Comparison of ENCODE assay signal across 12 cellular contexts in genomic region chr3:195862318-195862717, GRCh38. TPM values are rescaled to one million over a fixed set of nuclear protein-coding genes. Genes with fewer than 3 reads are reported as not detected.
DNase-seq lines count a peak whose midpoint lies in the region; ATAC-seq, FAIRE-seq and TF ChIP-seq lines count a peak whose summit lies in the region.
"Not testable (repeated sequence)": the region's sequence is repeated elsewhere in the genome, so short reads cannot be mapped to it uniquely, and the experiment has no call there.
"Had no signal": no experiment of that assay in that cellular context is flagged by ENCODE, and none has a peak within 500 bp of the region (broad histone marks: within the 10 kb centered on the region; RNA-seq: fewer than 3 reads in every experiment).

No MANE protein-coding gene starts in this region.

- WGBS in psoas muscle, 3 donors, result 41 to 85% (median 48%) methylated on average over 12 of the region's 12 CpGs

- DNase-seq in CD8-positive, alpha-beta memory T cell, result peak in 1 of 5 donors; percentile 16
- DNase-seq in PC-3; T-helper 17 cell; ascending aorta (ENCODE audit: low spot score in 2 of 2): not testable (repeated sequence)
- DNase-seq in kidney (peak; percentile 48), psoas muscle (peak in 1 of 2 donors; percentile 52)

- not testable (repeated sequence) for H3K4me3 Mint-ChIP-seq in CD8-positive, alpha-beta memory T cell; T-helper 17 cell

- not testable (repeated sequence) for H3K79me2 ChIP-seq in PC-3 (ENCODE audit: low read length)

- not testable (repeated sequence) for TF ChIP-seq CTCF in PC-3 (conservative IDR thresholded peaks at IDR 0.05; ENCODE audit: low read depth, low read length); ascending aorta (IDR thresholded peaks at IDR 0.05); kidney (IDR thresholded peaks at IDR 0.05; ENCODE audit: borderline replicate concordance, extremely low read depth, insufficient read depth); psoas muscle (IDR thresholded peaks at IDR 0.05)

- H3K36me3 ChIP-seq in CD8-positive, alpha-beta memory T cell (ENCODE audit: insufficient read depth, low read length); PC-3 (ENCODE audit: low read depth, low read length); kidney (ENCODE audit: control insufficient read depth in 1 of 2, insufficient read depth in 2 of 2, low read length in 2 of 2): not testable (repeated sequence)
- H3K36me3 ChIP-seq in ascending aorta, result peaks cover 12 to 20% of the 10 kb centered on the region in 2 donors
- H3K36me3 ChIP-seq in psoas muscle (ENCODE audit: insufficient read depth in 1 of 2, low read depth in 1 of 2), result peaks cover 3 to 18% of the 10 kb centered on the region in 2 donors
- H3K36me3 ChIP-seq in skeletal muscle tissue (ENCODE audit: control insufficient read depth in 3 of 3, insufficient read depth in 3 of 3, low read length in 3 of 3), result peaks cover 11 to 13% (median 12%) of the 10 kb centered on the region in 3 donors

- POLR2A ChIA-PET in CD8-positive, alpha-beta memory T cell (lab: Charles Lee); PC-3 (lab: Charles Lee; ENCODE audit: unreplicated experiment): not testable (repeated sequence)

- ATAC-seq in PC-3, T-helper 17 cell: not testable (repeated sequence)
- peak in 1 of 4 donors; percentile 6 for ATAC-seq in psoas muscle

- peaks cover 0 to 22% (median 5%) of the 10 kb centered on the region in 3 donors for H3K36me3 Mint-ChIP-seq in CD8-positive, alpha-beta memory T cell
- not testable (repeated sequence) for H3K36me3 Mint-ChIP-seq in T-helper 17 cell (ENCODE audit: low read depth)

- H4K20me1 ChIP-seq in PC-3 (ENCODE audit: low read length), result not testable (repeated sequence)

- FAIRE-seq in kidney (lab: Jason Lieb, UNC), result not testable (repeated sequence)

- H3K9me2 ChIP-seq in PC-3 (replicated peaks; ENCODE audit: low read length), result not testable (repeated sequence)

- CTCF ChIA-PET in CD8-positive, alpha-beta memory T cell (lab: Charles Lee), result interaction anchor here (0.6 to 7.1 kb wide), 7 partner anchors 10 to 1006 kb away, joined by 3 to 68 read pairs (median 4); no protein-coding TSS in a partner anchor
- CTCF ChIA-PET in PC-3 (lab: Charles Lee), result interaction anchor here (0.6 to 2.1 kb wide), 4 partner anchors 12 to 53 kb away, joined by 3 to 42 read pairs (median 8); no protein-coding TSS in a partner anchor

- peak overlapping the region in 5 of 8 donors; percentile 47 to 79 (median 57) for H3K27ac Mint-ChIP-seq in CD8-positive, alpha-beta memory T cell
- H3K27ac Mint-ChIP-seq in T-helper 17 cell, result peak overlapping the region; percentile 32

- not testable (repeated sequence) for H3F3A ChIP-seq in PC-3 (ENCODE audit: low read length, unreplicated experiment)

- H3K4me1 ChIP-seq in CD8-positive, alpha-beta memory T cell (ENCODE audit: insufficient read depth, low read length); ascending aorta; kidney (ENCODE audit: control insufficient read depth in 1 of 2, insufficient read depth in 1 of 2, low read depth in 1 of 2, low read length in 2 of 2): not testable (repeated sequence)
- peaks cover 14% of the 10 kb centered on the region for H3K4me1 ChIP-seq in PC-3 (ENCODE audit: insufficient read depth, low read length)
- H3K4me1 ChIP-seq in psoas muscle, result peaks cover 18% of the 10 kb centered on the region
- H3K4me1 ChIP-seq in skeletal muscle tissue (ENCODE audit: control insufficient read depth in 3 of 3, insufficient read depth in 3 of 3, low read length in 3 of 3), result peaks cover 27 to 33% (median 27%) of the 10 kb centered on the region in 3 donors

- H2AFZ ChIP-seq in PC-3 (ENCODE audit: low read length), result not testable (repeated sequence)

- not testable (repeated sequence) for H3K27me3 Mint-ChIP-seq in CD8-positive, alpha-beta memory T cell; T-helper 17 cell

- H3K4me3 ChIP-seq in CD8-positive, alpha-beta memory T cell (ENCODE audit: low read length); PC-3 (ENCODE audit: low read length); ascending aorta; kidney (ENCODE audit: low read length in 2 of 2); psoas muscle; skeletal muscle tissue (ENCODE audit: low read length in 3 of 3): not testable (repeated sequence)

- not testable (repeated sequence) for H3K27me3 ChIP-seq in CD8-positive, alpha-beta memory T cell (ENCODE audit: insufficient read depth, low read length, poor library complexity, severe bottlenecking); PC-3 (ENCODE audit: low read length); ascending aorta; psoas muscle (ENCODE audit: insufficient read depth in 3 of 3, low read length in 2 of 3); skeletal muscle tissue (ENCODE audit: control insufficient read depth in 3 of 3, insufficient read depth in 3 of 3, low read length in 3 of 3)

- intact Hi-C loops in PC-3 (cut with micrococcal nuclease); ascending aorta (cut with DNase I): not testable (repeated sequence)
- intact Hi-C loops in kidney (cut with DNase I), result loop anchor here (10.0 kb wide), 1 partner anchor 52 kb away; no protein-coding TSS in a partner anchor
- intact Hi-C loops in psoas muscle (cut with DNase I), result loop anchor here in 1 of 2 donors (2.0 kb wide), 1 partner anchor 32 kb away; no protein-coding TSS in a partner anchor

- H3K9me3 Mint-ChIP-seq in CD8-positive, alpha-beta memory T cell, result not testable (repeated sequence)

- H3K9ac ChIP-seq in PC-3 (ENCODE audit: low read length); kidney (ENCODE audit: low read length in 2 of 2): not testable (repeated sequence)
- H3K9ac ChIP-seq in skeletal muscle tissue (ENCODE audit: low read depth in 1 of 3, low read length in 3 of 3), result peak overlapping the region in 2 of 3 donors; percentile 21 to 28

- H3K27ac ChIP-seq in CD8-positive, alpha-beta memory T cell (ENCODE audit: low read depth, low read length); PC-3 (ENCODE audit: low read length); kidney (ENCODE audit: low read depth in 2 of 2, low read length in 2 of 2); skeletal muscle tissue (ENCODE audit: low read depth, low read length): not testable (repeated sequence)
- peak overlapping the region; percentile 88 to 95 for H3K27ac ChIP-seq in ascending aorta
- H3K27ac ChIP-seq in psoas muscle, result peak overlapping the region; percentile 91

- H3K9me3 ChIP-seq in CD8-positive, alpha-beta memory T cell (ENCODE audit: low read length); PC-3 (ENCODE audit: low read length); T-helper 17 cell (ENCODE audit: control insufficient read depth, low read length, poor library complexity, severe bottlenecking); ascending aorta; kidney (ENCODE audit: control insufficient read depth in 1 of 2, low read length in 2 of 2); psoas muscle; skeletal muscle tissue (ENCODE audit: control insufficient read depth in 3 of 3, low read length in 3 of 3): not testable (repeated sequence)

- BruUV-seq in PC-3 (replicated peaks; lab: Mats Ljungman, UMichigan), result TSS peak; percentile 3

- H3K4me2 ChIP-seq in PC-3 (ENCODE audit: low read length), result not testable (repeated sequence)

- H3K4me1 Mint-ChIP-seq in CD8-positive, alpha-beta memory T cell; T-helper 17 cell: not testable (repeated sequence)

RNA-seq across cellular contexts. Expression of gene TNK2, which starts 46.0 kb away (rescaled TPM):
- 10 to 100 TPM; 71.4 to 74.5 TPM for total RNA-seq in CD8-positive, alpha-beta memory T cell
- polyA plus RNA-seq in CD8-positive, alpha-beta memory T cell, result 4.7 TPM
- 43.7 and 49.3 TPM in 2 replicates for total RNA-seq in PC-3 (2014; rRNA removed)
- 100 to 1,000 TPM; 123 to 125 TPM for total RNA-seq in T-helper 17 cell
- total RNA-seq in ascending aorta, result 164 TPM
- total RNA-seq in kidney, result 42.5 TPM
- polyA plus RNA-seq in kidney (ENCODE audit: insufficient read depth, low read depth, low replicate concordance), result 14.7 TPM
- 100 to 1,000 TPM in 1 of 4 donors, 10 to 100 TPM in 3; 41.7 to 322 (median 77.6) TPM for total RNA-seq in psoas muscle
- polyA plus RNA-seq in psoas muscle, result 10 to 100 TPM; 37.1 to 67.1 (median 52.2) TPM
- total RNA-seq in skeletal muscle tissue, result 9.9 TPM

RNA-seq across cellular contexts. Expression of gene MUC4, which starts 50.6 kb away (rescaled TPM):
- under 1 TPM; 0.24 to 0.35 TPM for total RNA-seq in CD8-positive, alpha-beta memory T cell
- polyA plus RNA-seq in CD8-positive, alpha-beta memory T cell, result not detected
- not detected in 2 replicates for total RNA-seq in PC-3 (2014; rRNA removed)
- not detected for total RNA-seq in T-helper 17 cell
- not detected for total RNA-seq in ascending aorta
- total RNA-seq in kidney, result 0.19 TPM
- polyA plus RNA-seq in kidney (ENCODE audit: insufficient read depth, low read depth, low replicate concordance), result not detected
- under 1 TPM in 2 of 4 donors, not detected in 2; 0.02 to 0.08 TPM for total RNA-seq in psoas muscle
- under 1 TPM in 1 of 3 donors, not detected in 2; 0.01 TPM for polyA plus RNA-seq in psoas muscle
- total RNA-seq in skeletal muscle tissue, result 0.52 TPM
- total RNA-seq: A172; CD4-positive, alpha-beta T cell; CD8-positive, alpha-beta T cell; Daoy had no signal
- polyA plus RNA-seq: BJ had no signal
